8 cellular contexts compared by ENCODE assay signal in the genomic region with DNA sequence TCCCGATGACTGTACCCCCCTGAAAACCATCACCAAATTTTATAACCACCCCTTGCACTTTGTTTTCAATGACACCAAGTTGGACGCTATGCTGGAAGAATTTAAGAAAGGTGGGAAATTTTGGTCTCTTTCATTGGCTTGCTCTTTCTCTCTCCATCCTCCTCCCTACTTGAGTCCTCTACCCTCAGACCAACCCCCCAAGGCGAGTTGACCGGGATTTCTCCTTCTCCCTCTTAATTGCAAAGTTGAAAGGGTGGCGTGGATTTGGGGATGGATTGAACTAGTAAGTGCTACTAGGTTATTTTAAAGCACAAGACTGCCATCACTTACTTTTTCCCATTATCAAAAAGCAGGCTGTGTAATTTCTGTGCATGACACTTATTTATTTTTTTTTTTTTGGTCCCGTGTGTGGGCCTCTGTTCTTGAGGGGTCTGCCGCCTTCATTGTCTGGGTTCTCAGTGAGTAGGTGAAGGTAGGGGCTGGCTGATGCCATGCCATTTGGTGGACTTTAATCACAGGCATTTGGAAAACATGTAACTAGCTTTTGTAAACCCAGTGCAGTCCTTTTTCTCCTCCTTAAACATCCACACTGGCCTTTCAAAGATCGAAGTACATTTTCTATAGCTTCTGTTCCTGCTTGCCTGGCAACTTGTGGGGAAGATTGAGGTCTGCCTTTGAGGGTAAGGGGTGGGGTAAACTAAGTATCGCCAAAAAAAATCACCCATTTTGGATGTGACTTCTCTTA. TPM values are rescaled to one million over a fixed set of nuclear protein-coding genes. Genes with fewer than 3 reads are reported as not detected.
DNase-seq lines count a peak whose midpoint lies in the region; ATAC-seq and TF ChIP-seq lines count a peak whose summit lies in the region.

No MANE protein-coding gene starts in this region.

- peak overlapping the region; percentile 88 for H3K4me2 ChIP-seq in SK-N-SH

- DNase-seq in SK-N-SH (no peak), inferior parietal cortex (ENCODE audit: extremely low spot score) (no peak), prostate gland (ENCODE audit: low spot score) (no peak)
- DNase-seq in activated T-helper 1 cell treated with anti-CD3 and anti-CD28 coated beads, Interleukin-12 subunit alpha, Interleukin-12 subunit beta, Interleukin-2, Interleukin-4 antibody, amounts not matched to agents 30 ng/mL and 10 ng/mL and 1 ng/mL, durations not matched to agents 14 hours and 24 hours and 36 hours (ENCODE audit: low spot score), result no peak
- no peak for DNase-seq in stimulated activated naive CD8-positive, alpha-beta T cell treated with anti-CD3 and anti-CD28 coated beads, Interleukin-15, amount 100 ng/mL, for 72 hours

- H3K9me3 ChIP-seq in SK-N-SH (peaks cover 3% of the 10 kb centered on the region; the same call in 1 of the 2 replicates), iPS-15b (ENCODE audit: control insufficient read depth, insufficient read depth, low read length) (no peaks in the 10 kb centered on the region), prostate gland (no peaks in the 10 kb centered on the region)

- POLR2A ChIA-PET in SK-N-SH (lab: Yijun Ruan, JAX), result no interaction called here

- peaks cover 5% of the 10 kb centered on the region for H3K27me3 Mint-ChIP-seq in activated T-helper 1 cell treated with anti-CD3 and anti-CD28 coated beads, Interleukin-12 subunit alpha, Interleukin-12 subunit beta, Interleukin-2, Interleukin-4 antibody, amounts not matched to agents 30 ng/mL and 10 ng/mL and 1 ng/mL, durations not matched to agents 14 hours and 24 hours and 36 hours (ENCODE audit: insufficient read depth)
- peaks cover 9% of the 10 kb centered on the region for H3K27me3 Mint-ChIP-seq in stimulated activated naive CD8-positive, alpha-beta T cell treated with anti-CD3 and anti-CD28 coated beads, Interleukin-15, amount 100 ng/mL, for 72 hours

- TF ChIP-seq RAD21 in SK-N-SH (IDR thresholded peaks at IDR 0.05; ENCODE audit: low read length), result no peak

- H3K9me3 Mint-ChIP-seq in activated T-helper 1 cell treated with anti-CD3 and anti-CD28 coated beads, Interleukin-12 subunit alpha, Interleukin-12 subunit beta, Interleukin-2, Interleukin-4 antibody, amounts not matched to agents 30 ng/mL and 10 ng/mL and 1 ng/mL, durations not matched to agents 14 hours and 24 hours and 36 hours, result no peaks in the 10 kb centered on the region
- H3K9me3 Mint-ChIP-seq in stimulated activated naive CD8-positive, alpha-beta T cell treated with anti-CD3 and anti-CD28 coated beads, Interleukin-15, amount 100 ng/mL, for 72 hours, result no peaks in the 10 kb centered on the region

- peak overlapping the region; percentile 57 for H3K27ac Mint-ChIP-seq in activated T-helper 1 cell treated with anti-CD3 and anti-CD28 coated beads, Interleukin-12 subunit alpha, Interleukin-12 subunit beta, Interleukin-2, Interleukin-4 antibody, amounts not matched to agents 30 ng/mL and 10 ng/mL and 1 ng/mL, durations not matched to agents 14 hours and 24 hours and 36 hours
- peak overlapping the region; percentile 23 to 59 for H3K27ac Mint-ChIP-seq in stimulated activated naive CD8-positive, alpha-beta T cell treated with anti-CD3 and anti-CD28 coated beads, Interleukin-15, amount 100 ng/mL, for 72 hours

- intact Hi-C loops in activated T-helper 1 cell treated with anti-CD3 and anti-CD28 coated beads, Interleukin-12 subunit alpha, Interleukin-12 subunit beta, Interleukin-2, Interleukin-4 antibody, amounts not matched to agents 30 ng/mL and 10 ng/mL and 1 ng/mL, durations not matched to agents 14 hours and 24 hours and 36 hours (cut with micrococcal nuclease), result loop anchor here (2.0 to 10.0 kb wide), 7 partner anchors 208 to 1568 kb away; partner anchors contain the start of genes ARL3, BTRC, NEURL1 and NT5C2
- intact Hi-C loops in prostate gland (cut with DNase I), result loop anchor here (2.0 to 5.0 kb wide), 3 partner anchors 132 to 273 kb away; partner anchors contain the start of gene NT5C2

- H3K4me1 ChIP-seq in SK-N-SH (ENCODE audit: control insufficient read depth in 1 of 2, insufficient read depth in 2 of 2, low read depth in 1 of 2, low read length in 1 of 2) (peaks cover 13 to 28% of the 10 kb centered on the region in 2 experiments; a peak in 3 of 4 replicates), iPS-15b (ENCODE audit: control insufficient read depth, insufficient read depth, low read length) (peaks cover 8% of the 10 kb centered on the region), prostate gland (replicated peaks) (peaks cover 8% of the 10 kb centered on the region)

- ATAC-seq in SK-N-SH treated with all-trans-retinoic acid at 6 μM for 48 hours (no peak), GM19324 (IDR thresholded peaks at IDR 0.05; ENCODE audit: low FRiP score, unreplicated experiment) (no peak)
- no peak for ATAC-seq in stimulated activated naive CD8-positive, alpha-beta T cell treated with anti-CD3 and anti-CD28 coated beads, Interleukin-15, amount 100 ng/mL, for 72 hours

- no peak overlapping the region for H3K9ac ChIP-seq in SK-N-SH
- H3K9ac ChIP-seq in iPS-15b (ENCODE audit: low read depth, low read length), result no peak overlapping the region

- CTCF ChIA-PET in SK-N-SH (lab: Yijun Ruan, JAX), result interaction anchor here (0.7 to 6.6 kb wide), 8 partner anchors 9 to 413 kb away, joined by 3 to 264 read pairs (median 4); no protein-coding TSS in a partner anchor

- peak overlapping the region; percentile 58; the same call in 1 of the 2 replicates for H2AFZ ChIP-seq in SK-N-SH (ENCODE audit: low read depth)

- TF ChIP-seq POLR2A in prostate gland (IDR thresholded peaks at IDR 0.05), result no peak

- no peak overlapping the region for H3K27ac ChIP-seq in SK-N-SH (ENCODE audit: low read depth in 2 of 2, low read length in 1 of 2)
- H3K27ac ChIP-seq in prostate gland, result no peak overlapping the region

- peaks cover 4% of the 10 kb centered on the region for H3F3A ChIP-seq in SK-N-SH (replicated peaks; ENCODE audit: insufficient read depth)

- peaks cover 56% of the 10 kb centered on the region for H3K4me1 Mint-ChIP-seq in activated T-helper 1 cell treated with anti-CD3 and anti-CD28 coated beads, Interleukin-12 subunit alpha, Interleukin-12 subunit beta, Interleukin-2, Interleukin-4 antibody, amounts not matched to agents 30 ng/mL and 10 ng/mL and 1 ng/mL, durations not matched to agents 14 hours and 24 hours and 36 hours (ENCODE audit: low read depth)
- H3K4me1 Mint-ChIP-seq in stimulated activated naive CD8-positive, alpha-beta T cell treated with anti-CD3 and anti-CD28 coated beads, Interleukin-15, amount 100 ng/mL, for 72 hours, result peaks cover 64% of the 10 kb centered on the region

- no peak for TF ChIP-seq EP300 in SK-N-SH (IDR thresholded peaks at IDR 0.05; ENCODE audit: borderline replicate concordance in 1 of 2, low read depth in 1 of 2, low read length in 1 of 2)

- H3K36me3 Mint-ChIP-seq in activated T-helper 1 cell treated with anti-CD3 and anti-CD28 coated beads, Interleukin-12 subunit alpha, Interleukin-12 subunit beta, Interleukin-2, Interleukin-4 antibody, amounts not matched to agents 30 ng/mL and 10 ng/mL and 1 ng/mL, durations not matched to agents 14 hours and 24 hours and 36 hours (ENCODE audit: low read depth), result peaks cover 3% of the 10 kb centered on the region

- no peaks in the 10 kb centered on the region for H3K9me2 ChIP-seq in SK-N-SH

- no peaks in the 10 kb centered on the region for H3K27me3 ChIP-seq in SK-N-SH (ENCODE audit: insufficient read depth)
- H3K27me3 ChIP-seq in iPS-15b (ENCODE audit: control insufficient read depth, insufficient read depth, low read length), result peaks cover 12% of the 10 kb centered on the region
- no peaks in the 10 kb centered on the region for H3K27me3 ChIP-seq in prostate gland (replicated peaks; ENCODE audit: insufficient read depth)

- H3K4me3 Mint-ChIP-seq in activated T-helper 1 cell treated with anti-CD3 and anti-CD28 coated beads, Interleukin-12 subunit alpha, Interleukin-12 subunit beta, Interleukin-2, Interleukin-4 antibody, amounts not matched to agents 30 ng/mL and 10 ng/mL and 1 ng/mL, durations not matched to agents 14 hours and 24 hours and 36 hours, result peak overlapping the region; percentile 92
- H3K4me3 Mint-ChIP-seq in stimulated activated naive CD8-positive, alpha-beta T cell treated with anti-CD3 and anti-CD28 coated beads, Interleukin-15, amount 100 ng/mL, for 72 hours, result peak overlapping the region; percentile 94 to 96

- 59% methylated on average over 9 of the region's 9 CpGs for WGBS in SK-N-SH (ENCODE audit: low lambda C conversion rate)
- 51% methylated on average over 9 of the region's 9 CpGs for WGBS in prostate gland

- no peaks in the 10 kb centered on the region for H3K79me2 ChIP-seq in SK-N-SH (ENCODE audit: insufficient read depth)

- H3K4me3 ChIP-seq in SK-N-SH (ENCODE audit: low read depth in 2 of 2, low read length in 1 of 2) (peak overlapping the region; percentile 97 to 99), iPS-15b (ENCODE audit: low read depth, low read length) (peak overlapping the region; percentile 94), prostate gland (peak overlapping the region in 1 of 2 donors; percentile 96)

- H3K36me3 ChIP-seq in SK-N-SH (replicated peaks in 1 of 2; ENCODE audit: control insufficient read depth in 1 of 2, insufficient read depth in 2 of 2, low read length in 1 of 2) (no peaks in the 10 kb centered on the region), iPS-15b (ENCODE audit: control insufficient read depth, insufficient read depth, low read length) (no peaks in the 10 kb centered on the region), prostate gland (no peaks in the 10 kb centered on the region)

- TF ChIP-seq CTCF in SK-N-SH (IDR thresholded peaks at IDR 0.05) (no peak), prostate gland (IDR thresholded peaks at IDR 0.05) (no peak)

- no peaks in the 10 kb centered on the region for H4K20me1 ChIP-seq in SK-N-SH (ENCODE audit: insufficient read depth)

TF ChIP-seq in SK-N-SH, 30 proteins besides CTCF, POLR2A, EP300 and RAD21 (continues in another document):
- TF ChIP-seq EZH2phosphoT487 (IDR thresholded peaks at IDR 0.05; ENCODE audit: borderline replicate concordance, low read depth), result no peak

TF ChIP-seq in SK-N-SH treated with all-trans-retinoic acid at 6 μM for 48 hours, 23 proteins besides CTCF, POLR2A, EP300 and RAD21 (continues in another document):
- TF ChIP-seq OSR1 (CRISPR knock-in tag; IDR thresholded peaks at IDR 0.05), result no peak

RNA-seq across cellular contexts. Expression of gene CNNM2, which starts 2.1 kb away (rescaled TPM):
- 2.2 and 4.0 TPM in 2 replicates for polyA plus RNA-seq in SK-N-SH (2012; rRNA removed)
- polyA plus RNA-seq in SK-N-SH (2012; cell fraction: cytosol; rRNA removed), result 2.5 and 3.1 TPM in 2 replicates
- polyA plus RNA-seq in SK-N-SH (2012; cell fraction: nucleus; rRNA removed), result 5.4 and 5.6 TPM in 2 replicates
- 5.5 and 6.6 TPM in 2 replicates for total RNA-seq in activated T-helper 1 cell treated with anti-CD3 and anti-CD28 coated beads, Interleukin-12 subunit alpha, Interleukin-12 subunit beta, Interleukin-2, Interleukin-4 antibody, amounts not matched to agents 30 ng/mL and 10 ng/mL and 1 ng/mL, durations not matched to agents 14 hours and 24 hours and 36 hours
- total RNA-seq in prostate gland, result 10 to 100 TPM; 13.4 to 18.9 TPM

RNA-seq across cellular contexts. Expression of gene AS3MT, which starts 50.9 kb away (rescaled TPM):
- polyA plus RNA-seq in SK-N-SH (2012; rRNA removed), result 9.0 and 9.7 TPM in 2 replicates
- 12.0 and 14.0 TPM in 2 replicates for polyA plus RNA-seq in SK-N-SH (2012; cell fraction: cytosol; rRNA removed)
- 5.3 and 10.5 TPM in 2 replicates for polyA plus RNA-seq in SK-N-SH (2012; cell fraction: nucleus; rRNA removed)
- total RNA-seq in activated T-helper 1 cell treated with anti-CD3 and anti-CD28 coated beads, Interleukin-12 subunit alpha, Interleukin-12 subunit beta, Interleukin-2, Interleukin-4 antibody, amounts not matched to agents 30 ng/mL and 10 ng/mL and 1 ng/mL, durations not matched to agents 14 hours and 24 hours and 36 hours, result 0.12 and 0.47 TPM in 2 replicates
- 10 to 100 TPM in 1 of 2 donors, 1 to 10 TPM in 1; 8.4 to 17.4 TPM for total RNA-seq in prostate gland
